In the genomic region with DNA sequence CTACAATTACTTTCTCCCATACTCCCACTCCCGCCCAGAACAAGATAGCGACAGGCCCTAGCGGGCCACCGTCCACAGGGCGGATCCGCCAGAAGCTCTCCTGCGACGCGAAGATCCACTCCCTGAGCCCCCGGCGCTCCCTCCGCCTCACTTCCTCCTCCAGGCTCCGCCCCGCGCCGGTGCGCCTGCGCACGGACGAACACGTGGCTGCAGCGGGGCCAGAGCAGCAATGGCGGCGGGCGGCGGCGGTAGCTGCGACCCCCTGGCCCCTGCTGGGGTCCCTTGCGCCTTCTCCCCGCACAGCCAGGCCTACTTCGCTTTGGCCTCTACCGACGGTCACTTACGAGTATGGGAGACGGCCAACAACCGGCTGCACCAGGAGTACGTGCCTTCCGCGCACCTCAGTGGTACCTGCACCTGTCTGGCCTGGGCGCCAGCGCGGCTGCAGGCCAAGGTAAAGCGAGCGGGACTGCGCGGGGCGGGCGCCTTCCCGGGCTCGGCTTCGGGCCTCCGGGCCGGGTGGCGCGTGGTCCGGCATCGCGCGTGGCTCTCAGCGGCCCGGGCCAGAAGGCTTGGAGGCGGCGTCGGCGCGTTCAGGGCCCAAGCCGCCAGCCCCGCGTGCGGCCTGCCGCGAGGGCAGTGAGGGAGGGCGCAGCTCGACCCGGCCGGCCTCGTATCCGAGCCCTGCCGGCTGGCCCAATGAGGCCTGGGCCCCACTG, we compare ENCODE assay signal across 8 cellular contexts. TPM values are rescaled to one million over a fixed set of nuclear protein-coding genes. Genes with fewer than 3 reads are reported as not detected.
DNase-seq lines count a peak whose midpoint lies in the region; ATAC-seq and TF ChIP-seq lines count a peak whose summit lies in the region.

Gene WDR43, plus strand, starts transcription at position 198 of the 719 bp plus-strand sequence. Its CDS starts 32 bp downstream, at position 230.

- peak within 1 kb of the TSS; percentile 93 for H3K4me3 Mint-ChIP-seq in activated CD4-positive, alpha-beta memory T cell treated with anti-CD3 and anti-CD28 coated beads for 36 hours

- H3K4me1 Mint-ChIP-seq in activated CD4-positive, alpha-beta memory T cell treated with anti-CD3 and anti-CD28 coated beads for 36 hours (ENCODE audit: low read depth), result peaks cover 34% of the 10 kb centered on the region

- H3K27me3 Mint-ChIP-seq in activated CD4-positive, alpha-beta memory T cell treated with anti-CD3 and anti-CD28 coated beads for 36 hours, result no peaks in the 10 kb centered on the region

- POLR2A ChIA-PET in activated CD4-positive, alpha-beta memory T cell treated with anti-CD3 and anti-CD28 coated beads for 36 hours (lab: Charles Lee), result interaction anchor here (0.6 to 3.3 kb wide), 7 partner anchors 9 to 347 kb away, joined by 3 to 37 read pairs (median 5); partner anchors contain the start of genes PPP1CB and TRMT61B

- peak; percentile 79 for ATAC-seq in GM19438 (IDR thresholded peaks at IDR 0.05; ENCODE audit: low read depth, unreplicated experiment)
- ATAC-seq in HG03575 (IDR thresholded peaks at IDR 0.05; ENCODE audit: extremely low read depth, insufficient number of reproducible peaks, low FRiP score, unreplicated experiment), result peak; percentile 65

- intact Hi-C loops in activated CD4-positive, alpha-beta memory T cell treated with anti-CD3 and anti-CD28 coated beads for 36 hours (cut with micrococcal nuclease), result loop anchor here (1.0 to 2.0 kb wide), 8 partner anchors 24 to 1252 kb away; partner anchors contain the start of genes PPP1CB, TRMT61B and YPEL5
- intact Hi-C loops in lower leg skin (cut with DNase I; ENCODE audit: low total_unique reads), result no loop called here

- DNase-seq in CD1c-positive myeloid dendritic cell (ENCODE audit: extremely low spot score) (peak; percentile 99), NCI-H82 treated with DMSO at 0.1 percent for 48 hours (lab: John Stamatoyannopoulos, UW; ENCODE audit: unreplicated experiment) (peak; percentile 97), lower leg skin (ENCODE audit: low spot score in 2 of 2) (peak; percentile 96 to 99)
- peak; percentile 98 for DNase-seq in activated CD4-positive, alpha-beta memory T cell treated with anti-CD3 and anti-CD28 coated beads for 36 hours
- DNase-seq in stimulated activated CD4-positive, alpha-beta T cell treated with anti-CD3 and anti-CD28 coated beads, Interleukin-4, amount 100 ng/mL, for 48 hours (ENCODE audit: low read depth in 2 of 2), result peak; percentile 95 to 97

- TF ChIP-seq CTCF in lower leg skin (IDR thresholded peaks at IDR 0.05), result no peak

- H3K9ac ChIP-seq in duodenal mucosa (ENCODE audit: low read depth in 1 of 2, low read length in 2 of 2), result peak within 1 kb of the TSS; percentile 70 to 81

- H3K36me3 Mint-ChIP-seq in activated CD4-positive, alpha-beta memory T cell treated with anti-CD3 and anti-CD28 coated beads for 36 hours, result peaks cover 11% of the 10 kb centered on the region

- CTCF ChIA-PET in activated CD4-positive, alpha-beta memory T cell treated with anti-CD3 and anti-CD28 coated beads for 36 hours (lab: Charles Lee), result interaction anchor here (1.1 kb wide), 2 partner anchors 75 to 327 kb away, joined by 3 read pairs; no protein-coding TSS in a partner anchor

- H3K9me3 ChIP-seq in duodenal mucosa (ENCODE audit: control insufficient read depth in 1 of 2, low read length in 2 of 2), result no peaks in the 10 kb centered on the region

- no peaks in the 10 kb centered on the region for H3K36me3 ChIP-seq in duodenal mucosa (ENCODE audit: control insufficient read depth in 1 of 2, insufficient read depth in 2 of 2, low read length in 2 of 2)

- peak within 1 kb of the TSS; percentile 94 for H3K27ac Mint-ChIP-seq in activated CD4-positive, alpha-beta memory T cell treated with anti-CD3 and anti-CD28 coated beads for 36 hours

- H3K4me1 ChIP-seq in duodenal mucosa (ENCODE audit: control insufficient read depth in 1 of 2, insufficient read depth in 2 of 2, low read length in 2 of 2), result peaks cover 22 to 27% of the 10 kb centered on the region in 2 donors

- no peaks in the 10 kb centered on the region for H3K9me3 Mint-ChIP-seq in activated CD4-positive, alpha-beta memory T cell treated with anti-CD3 and anti-CD28 coated beads for 36 hours

- peak within 1 kb of the TSS; percentile 83 to 99 for H3K4me3 ChIP-seq in duodenal mucosa (ENCODE audit: low read depth in 1 of 2, low read length in 2 of 2)
- peak within 1 kb of the TSS; percentile 96 for H3K4me3 ChIP-seq in lower leg skin (ENCODE audit: low read depth, poor library complexity, severe bottlenecking)

- H3K27me3 ChIP-seq in duodenal mucosa (ENCODE audit: control insufficient read depth in 1 of 2, insufficient read depth in 2 of 2, low read length in 2 of 2), result no peaks in the 10 kb centered on the region

- 0 to 1% methylated on average over 20 to 37 of the region's 79 CpGs for WGBS in lower leg skin, 2 donors

- TF ChIP-seq POLR2A in lower leg skin (IDR thresholded peaks at IDR 0.05), result peak in 1 of 2 donors; percentile 22

- no peak within 1 kb of the TSS for H3K27ac ChIP-seq in duodenal mucosa (ENCODE audit: low read depth, low read length)

RNA-seq across cellular contexts. Expression of gene WDR43, which starts in this region (rescaled TPM):
- total RNA-seq in activated CD4-positive, alpha-beta memory T cell treated with anti-CD3 and anti-CD28 coated beads for 36 hours, result 10 to 100 TPM; 72.7 to 84.8 TPM
- 10 to 100 TPM; 40.8 to 65.5 (median 43.2) TPM for total RNA-seq in lower leg skin
